In genomic region chr17:34703533-34703932, GRCh38 we compare ENCODE assay signal across 9 cellular contexts.
DNase-seq lines count a peak whose midpoint lies in the region; ATAC-seq and TF ChIP-seq lines count a peak whose summit lies in the region.
"Had no signal": no experiment of that assay in that cellular context is flagged by ENCODE, and none has a peak within 500 bp of the region (broad histone marks: within the 10 kb centered on the region; RNA-seq: fewer than 3 reads in every experiment).

No MANE protein-coding gene starts in this region.

- peak; percentile 8 to 14 for DNase-seq in activated T-cell treated with anti-CD3 and anti-CD28 coated beads, Interleukin-2, amount 50 U/mL, for 72 hours
- no peak for DNase-seq in activated T-cell treated with anti-CD3 and anti-CD28 coated beads, Interleukin-2, amount 50 U/mL, for 1 hour
- DNase-seq in RPMI7951 (ENCODE audit: low read depth) (peak; percentile 41), tibial artery (no peak), mesenteric fat pad (ENCODE audit: low spot score) (no peak)
- peak; percentile 25 to 29 for DNase-seq in stimulated activated CD4-positive, alpha-beta T cell treated with anti-CD3 and anti-CD28 coated beads, Interleukin-2, amount 100 ng/mL, for 48 hours

- H3K27ac ChIP-seq in tibial artery = no peak overlapping the region

- no peaks in the 10 kb centered on the region for H3K4me1 ChIP-seq in tibial artery

- peaks cover 2% of the 10 kb centered on the region in 2 donors for H3K36me3 Mint-ChIP-seq in activated T-cell treated with anti-CD3 and anti-CD28 coated beads, Interleukin-2, amount 50 U/mL, for 72 hours (ENCODE audit: insufficient read depth in 2 of 2)

- ATAC-seq in activated T-cell treated with anti-CD3 and anti-CD28 coated beads, Interleukin-2, amount 50 U/mL, for 72 hours (replicated peaks in 1 of 2) = no peak
- ATAC-seq in esophagus mucosa (peak; percentile 37), HG03432 (IDR thresholded peaks at IDR 0.05; ENCODE audit: unreplicated experiment) (no peak)

- peaks cover 27% of the 10 kb centered on the region for H3K27me3 Mint-ChIP-seq in activated T-cell treated with anti-CD3 and anti-CD28 coated beads, Interleukin-2, amount 50 U/mL, for 72 hours (ENCODE audit: low read depth)

- no peak overlapping the region for H3K4me3 ChIP-seq in tibial artery

- no peaks in the 10 kb centered on the region for H3K27me3 ChIP-seq in tibial artery

- peaks cover 2% of the 10 kb centered on the region in 2 donors for H3K9me3 Mint-ChIP-seq in activated T-cell treated with anti-CD3 and anti-CD28 coated beads, Interleukin-2, amount 50 U/mL, for 72 hours

- intact Hi-C loops in tibial artery (cut with DNase I; ENCODE audit: low total_unique reads) = no loop called here

- H3K4me1 Mint-ChIP-seq in activated T-cell treated with anti-CD3 and anti-CD28 coated beads, Interleukin-2, amount 50 U/mL, for 72 hours (ENCODE audit: low read depth) = no peaks in the 10 kb centered on the region

- TF ChIP-seq CTCF in tibial artery (IDR thresholded peaks at IDR 0.05) = no peak

- no peak overlapping the region for H3K27ac Mint-ChIP-seq in activated T-cell treated with anti-CD3 and anti-CD28 coated beads, Interleukin-2, amount 50 U/mL, for 72 hours
- H3K27ac Mint-ChIP-seq: CD4-positive, alpha-beta T cell had no signal

- H3K4me3 Mint-ChIP-seq in activated T-cell treated with anti-CD3 and anti-CD28 coated beads, Interleukin-2, amount 50 U/mL, for 72 hours = no peak overlapping the region
- H3K4me3 Mint-ChIP-seq: CD4-positive, alpha-beta T cell had no signal

- peaks cover 0 to 4% (median 0%) of the 10 kb centered on the region in 3 donors for H3K9me3 ChIP-seq in tibial artery

- no peaks in the 10 kb centered on the region for H3K36me3 ChIP-seq in tibial artery

Comparison
In these comparisons a context has a peak if more than half of its experiments do, and no peak if none do; other contexts are left out.
1. DNase-seq: peak in activated T-cell treated with anti-CD3 and anti-CD28 coated beads, Interleukin-2, amount 50 U/mL, for 72 hours (2 of 2), RPMI7951 (single experiment) and stimulated activated CD4-positive, alpha-beta T cell treated with anti-CD3 and anti-CD28 coated beads, Interleukin-2, amount 100 ng/mL, for 48 hours (2 of 2); none in activated T-cell treated with anti-CD3 and anti-CD28 coated beads, Interleukin-2, amount 50 U/mL, for 1 hour (single experiment), tibial artery (0 of 2) and mesenteric fat pad (single experiment).